ENCODE assay signal across 26 cellular contexts in the genomic region with DNA sequence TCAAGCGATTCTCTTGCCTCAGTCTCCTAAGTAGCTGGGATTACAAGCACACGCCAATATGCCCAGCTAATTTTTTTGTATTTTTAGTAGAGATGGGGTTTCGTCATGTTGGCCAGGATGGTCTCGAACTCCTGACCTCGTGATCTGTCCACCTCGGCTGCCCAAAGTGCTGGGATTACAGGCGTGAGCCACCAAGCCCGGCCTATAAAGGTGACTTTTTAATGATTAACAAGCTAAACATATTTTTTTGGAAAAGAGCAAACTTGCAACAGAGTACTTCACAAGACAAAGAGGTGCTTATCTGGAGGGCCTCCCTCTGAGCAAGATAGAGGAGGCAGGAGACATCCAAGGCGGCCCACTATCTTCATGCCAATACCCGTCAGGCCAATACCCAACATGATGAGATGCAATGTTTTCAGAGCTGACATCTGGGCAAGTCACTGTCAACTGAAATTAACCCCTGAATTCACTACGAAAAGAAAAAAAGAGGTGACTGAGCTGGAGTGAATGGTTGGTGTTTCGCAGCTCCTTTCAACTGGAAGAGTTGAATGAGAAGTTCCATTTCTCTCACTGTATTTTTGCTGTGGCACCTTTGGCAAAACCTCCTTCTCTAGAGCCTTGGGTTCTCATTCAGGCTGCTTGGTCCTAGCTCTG. TPM values are rescaled to one million over a fixed set of nuclear protein-coding genes. Genes with fewer than 3 reads are reported as not detected.
DNase-seq lines count a peak whose midpoint lies in the region; ATAC-seq and TF ChIP-seq lines count a peak whose summit lies in the region.
"Had no signal": no experiment of that assay in that cellular context is flagged by ENCODE, and none has a peak within 500 bp of the region (broad histone marks: within the 10 kb centered on the region; RNA-seq: fewer than 3 reads in every experiment).

No MANE protein-coding gene starts in this region.

- H3F3A ChIP-seq in SK-N-SH (replicated peaks; ENCODE audit: insufficient read depth), result peaks cover 82% of the 10 kb centered on the region

- TF ChIP-seq POLR2A in tibial nerve (IDR thresholded peaks at IDR 0.05), result no peak

- no peak overlapping the region for H3K4me3 ChIP-seq in SK-N-SH (ENCODE audit: low read depth in 2 of 2, low read length in 1 of 2)
- H3K4me3 ChIP-seq in RWPE2 (ENCODE audit: severe bottlenecking), result no peak overlapping the region
- H3K4me3 ChIP-seq in mesendoderm (ENCODE audit: low read length), result no peak overlapping the region
- no peak overlapping the region for H3K4me3 ChIP-seq in tibial nerve
- H3K4me3 ChIP-seq: GM12878, lung, spleen had no signal

- H3K79me1 ChIP-seq in mesendoderm (ENCODE audit: low read length), result peaks cover 30% of the 10 kb centered on the region

- H3K27ac ChIP-seq in SK-N-SH (ENCODE audit: low read depth in 2 of 2, low read length in 1 of 2) (peak overlapping the region; percentile 9 to 81; a peak in 3 of 4 replicates), RWPE2 (ENCODE audit: poor library complexity, severe bottlenecking) (peak overlapping the region; percentile 94), mesendoderm (ENCODE audit: low read depth, low read length) (peak overlapping the region; percentile 14), tibial nerve (peak overlapping the region in 3 of 4 donors; percentile 7 to 69 (median 68))
- H3K27ac ChIP-seq: 22Rv1 had no signal

- peaks cover 96% of the 10 kb centered on the region for H4K20me1 ChIP-seq in SK-N-SH (ENCODE audit: insufficient read depth)

- no peak overlapping the region for H2AK5ac ChIP-seq in mesendoderm (ENCODE audit: low read length)

- 92% methylated on average over 12 of the region's 12 CpGs for WGBS in SK-N-SH (ENCODE audit: low lambda C conversion rate)
- no CpG with 5 or more reads among the region's 12 CpGs for WGBS in mesendoderm (ENCODE audit: extremely low coverage, insufficient coverage, low lambda C conversion rate)
- WGBS in tibial nerve, 2 donors, result 89 to 91% methylated on average over 12 of the region's 12 CpGs

- H3K9me3 ChIP-seq in SK-N-SH, result no peaks in the 10 kb centered on the region
- no peaks in the 10 kb centered on the region for H3K9me3 ChIP-seq in RWPE2 (ENCODE audit: severe bottlenecking)
- H3K9me3 ChIP-seq in tibial nerve, result no peaks in the 10 kb centered on the region
- H3K9me3 ChIP-seq: spleen, vagina had no signal

- ATAC-seq in SK-N-SH treated with all-trans-retinoic acid at 6 μM for 48 hours, result no peak
- no peak for ATAC-seq in RWPE2 (ENCODE audit: low read depth)
- no peak for ATAC-seq in HG02763 (IDR thresholded peaks at IDR 0.05; ENCODE audit: unreplicated experiment)
- ATAC-seq: activated CD4-positive, alpha-beta T cell treated with anti-CD3 and anti-CD28 coated beads for 36 hours; GM12878; T-helper 17 cell had no signal

- POLR2A ChIA-PET in SK-N-SH (lab: Yijun Ruan, JAX), result no interaction called here

- no peak overlapping the region for H2AFZ ChIP-seq in SK-N-SH (ENCODE audit: low read depth)

- no peak overlapping the region for H3K18ac ChIP-seq in mesendoderm (ENCODE audit: low read length)

- no peak overlapping the region for H4K5ac ChIP-seq in mesendoderm (ENCODE audit: low read length)

- peaks cover 25 to 65% of the 10 kb centered on the region in 2 experiments for H3K36me3 ChIP-seq in SK-N-SH (replicated peaks in 1 of 2; ENCODE audit: control insufficient read depth in 1 of 2, insufficient read depth in 2 of 2, low read length in 1 of 2)
- peaks cover 98% of the 10 kb centered on the region for H3K36me3 ChIP-seq in RWPE2 (ENCODE audit: low read depth)
- peaks cover 6% of the 10 kb centered on the region for H3K36me3 ChIP-seq in mesendoderm (ENCODE audit: control insufficient read depth, insufficient read depth, low read length)
- no peaks in the 10 kb centered on the region for H3K36me3 ChIP-seq in tibial nerve
- H3K36me3 ChIP-seq: vagina had no signal

- H3K9ac ChIP-seq in SK-N-SH (no peak overlapping the region), mesendoderm (ENCODE audit: low read length) (no peak overlapping the region)

- no peak overlapping the region for H3K56ac ChIP-seq in mesendoderm (ENCODE audit: low read length)

- no peak overlapping the region for H3K4ac ChIP-seq in mesendoderm (ENCODE audit: low read depth, low read length)

- DNase-seq in SK-N-SH (no peak), RWPE2 (ENCODE audit: low spot score) (no peak), mesendoderm (peak; percentile 85), tibial nerve (ENCODE audit: low spot score in 2 of 2) (no peak), GM13976 (ENCODE audit: low spot score) (no peak)
- no peak for DNase-seq in stimulated activated CD4-positive, alpha-beta T cell treated with anti-CD3 and anti-CD28 coated beads, Interleukin-2, amount 100 ng/mL, for 24 hours
- DNase-seq: activated CD4-positive, alpha-beta T cell treated with anti-CD3 and anti-CD28 coated beads for 36 hours; activated CD8-positive, alpha-beta memory T cell treated with anti-CD3 and anti-CD28 coated beads for 24 hours; activated gamma-delta T cell; activated naive CD8-positive, alpha-beta T cell treated with anti-CD3 and anti-CD28 coated beads, Interleukin-2, amount 10 ng/mL, durations not matched to agents 7 days and 5 days; caudate nucleus; CD4-positive, alpha-beta T cell; cortex of kidney; DMS 273 treated with DMSO at 0.1 percent for 48 hours; islet precursor cell; NCI-H1048; NCI-H187; spleen; stimulated activated CD4-positive, alpha-beta T cell treated with anti-CD3 and anti-CD28 coated beads, Interleukin-2, amount 100 ng/mL, for 48 hours; T-helper 17 cell had no signal

- H2BK5ac ChIP-seq in mesendoderm (ENCODE audit: low read length), result no peak overlapping the region

- H4K8ac ChIP-seq in mesendoderm (ENCODE audit: low read depth, low read length), result no peak overlapping the region

- peaks cover 67 to 80% of the 10 kb centered on the region in 2 experiments for H3K4me1 ChIP-seq in SK-N-SH (ENCODE audit: control insufficient read depth in 1 of 2, insufficient read depth in 2 of 2, low read depth in 1 of 2, low read length in 1 of 2)
- peaks cover 86% of the 10 kb centered on the region for H3K4me1 ChIP-seq in RWPE2 (ENCODE audit: insufficient read depth, poor library complexity, severe bottlenecking)
- peaks cover 25% of the 10 kb centered on the region for H3K4me1 ChIP-seq in mesendoderm (ENCODE audit: control insufficient read depth, low read depth, low read length)
- H3K4me1 ChIP-seq in tibial nerve, result peaks cover 0 to 98% (median 62%) of the 10 kb centered on the region in 4 donors

- H2BK120ac ChIP-seq in mesendoderm (ENCODE audit: low read depth, low read length), result no peak overlapping the region

- TF ChIP-seq RAD21 in SK-N-SH (IDR thresholded peaks at IDR 0.05; ENCODE audit: low read length), result no peak

- no peak for TF ChIP-seq EP300 in SK-N-SH (IDR thresholded peaks at IDR 0.05; ENCODE audit: borderline replicate concordance in 1 of 2, low read depth in 1 of 2, low read length in 1 of 2)
- no peak for TF ChIP-seq EP300 in tibial nerve (IDR thresholded peaks at IDR 0.05)

- H3K9me2 ChIP-seq in SK-N-SH, result no peaks in the 10 kb centered on the region

- CTCF ChIA-PET in SK-N-SH (lab: Yijun Ruan, JAX), result interaction anchor here (0.6 to 9.3 kb wide), 8 partner anchors 10 to 195 kb away, joined by 3 to 56 read pairs (median 5); a partner anchor contains a TSS

- TF ChIP-seq CTCF in SK-N-SH (IDR thresholded peaks at IDR 0.05), result no peak
- TF ChIP-seq CTCF in RWPE2 (IDR thresholded peaks at IDR 0.05; ENCODE audit: poor library complexity, severe bottlenecking), result no peak
- TF ChIP-seq CTCF in tibial nerve (IDR thresholded peaks at IDR 0.05), result no peak
- TF ChIP-seq CTCF in GM13976 (IDR thresholded peaks at IDR 0.05; ENCODE audit: borderline replicate concordance, control extremely low read depth, extremely low read depth, insufficient read depth, missing control alignments), result no peak

- H3K27me3 ChIP-seq in SK-N-SH (ENCODE audit: insufficient read depth), result no peaks in the 10 kb centered on the region
- no peaks in the 10 kb centered on the region for H3K27me3 ChIP-seq in RWPE2 (ENCODE audit: insufficient read depth, poor library complexity, severe bottlenecking)
- H3K27me3 ChIP-seq in mesendoderm (ENCODE audit: insufficient read depth, low read length, poor library complexity), result no peaks in the 10 kb centered on the region
- H3K27me3 ChIP-seq in tibial nerve, result no peaks in the 10 kb centered on the region
- H3K27me3 ChIP-seq: spleen, vagina had no signal

- no peak overlapping the region for H2BK15ac ChIP-seq in mesendoderm (replicated peaks; ENCODE audit: low read depth)

- no peak overlapping the region for H3K23ac ChIP-seq in mesendoderm (ENCODE audit: low read length)

- H3K4me2 ChIP-seq in SK-N-SH (no peak overlapping the region), mesendoderm (ENCODE audit: low read length) (no peak overlapping the region)

- peaks cover 97% of the 10 kb centered on the region for H3K79me2 ChIP-seq in SK-N-SH (ENCODE audit: insufficient read depth)
- H3K79me2 ChIP-seq in mesendoderm (ENCODE audit: control insufficient read depth, insufficient read depth, low read length), result peaks cover 54% of the 10 kb centered on the region

- in situ Hi-C loops in GM13976 (cut with MboI; ENCODE audit: low sequenced_read_pairs, unreplicated experiment), result no loop called here

TF ChIP-seq in SK-N-SH, 30 proteins besides CTCF, POLR2A, EP300 and RAD21 (continues in another document):
- TF ChIP-seq FOXJ3 (CRISPR knock-in tag; IDR thresholded peaks at IDR 0.05) (no peak), RXRA (IDR thresholded peaks at IDR 0.05; ENCODE audit: borderline replicate concordance, low read depth) (no peak), JUND (IDR thresholded peaks at IDR 0.05) (no peak)

TF ChIP-seq in SK-N-SH treated with all-trans-retinoic acid at 6 μM for 48 hours, 23 proteins besides CTCF, POLR2A, EP300 and RAD21 (continues in another document):
- TF ChIP-seq, protein P1, sequence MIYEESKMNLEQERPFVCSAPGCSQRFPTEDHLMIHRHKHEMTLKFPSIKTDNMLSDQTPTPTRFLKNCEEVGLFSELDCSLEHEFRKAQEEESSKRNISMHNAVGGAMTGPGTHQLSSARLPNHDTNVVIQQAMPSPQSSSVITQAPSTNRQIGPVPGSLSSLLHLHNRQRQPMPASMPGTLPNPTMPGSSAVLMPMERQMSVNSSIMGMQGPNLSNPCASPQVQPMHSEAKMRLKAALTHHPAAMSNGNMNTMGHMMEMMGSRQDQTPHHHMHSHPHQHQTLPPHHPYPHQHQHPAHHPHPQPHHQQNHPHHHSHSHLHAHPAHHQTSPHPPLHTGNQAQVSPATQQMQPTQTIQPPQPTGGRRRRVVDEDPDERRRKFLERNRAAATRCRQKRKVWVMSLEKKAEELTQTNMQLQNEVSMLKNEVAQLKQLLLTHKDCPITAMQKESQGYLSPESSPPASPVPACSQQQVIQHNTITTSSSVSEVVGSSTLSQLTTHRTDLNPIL (CRISPR knock-in tag; IDR thresholded peaks at IDR 0.05; ENCODE audit: low read depth), result no peak

RNA-seq across cellular contexts. Expression of a gene that starts 10.4 kb away (rescaled TPM):
- 49.2 and 58.4 TPM in 2 replicates for polyA plus RNA-seq in SK-N-SH (2012; rRNA removed)
- polyA plus RNA-seq in SK-N-SH (2012; cell fraction: cytosol; rRNA removed), result 40.2 and 48.4 TPM in 2 replicates
- polyA plus RNA-seq in SK-N-SH (2012; cell fraction: nucleus; rRNA removed), result 59.5 and 69.2 TPM in 2 replicates
- polyA plus RNA-seq in mesendoderm (2013, experiment 1 of 2), result 23.5 TPM
- 23.0 TPM for polyA plus RNA-seq in mesendoderm (2013, experiment 2 of 2)
- total RNA-seq in tibial nerve, result 10 to 100 TPM; 26.2 to 41.8 (median 36.5) TPM

Comparison
In these comparisons a context has a peak if more than half of its experiments do, and no peak if none do; other contexts are left out.
1. H3K27ac ChIP-seq: peak in every context shown above with its lines; median percentile 94 in RWPE2; 68 in tibial nerve; 45 in SK-N-SH; 14 in mesendoderm.